Comparison of ENCODE assay signal across 23 cellular contexts in the genomic region with DNA sequence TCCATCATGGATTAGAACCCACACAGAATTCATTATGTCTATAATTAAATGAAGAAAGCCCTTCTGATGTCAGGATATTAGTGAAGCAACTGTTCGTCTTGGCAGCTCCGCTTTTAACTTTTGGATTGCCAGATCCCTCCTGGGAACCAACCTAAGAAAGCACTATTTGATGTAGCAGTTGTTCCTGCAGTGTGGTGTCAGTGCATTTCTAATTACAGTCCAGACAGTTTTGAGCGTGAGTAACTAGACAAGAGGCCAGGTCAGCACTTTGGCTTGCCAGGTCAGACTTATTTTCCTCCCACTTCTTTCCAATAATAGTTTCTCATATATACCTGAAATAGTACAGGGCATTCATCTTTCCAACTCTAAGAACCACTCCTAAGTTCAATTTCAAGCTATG. TPM values are rescaled to one million over a fixed set of nuclear protein-coding genes. Genes with fewer than 3 reads are reported as not detected.
"Had no signal": no experiment of that assay in that cellular context is flagged by ENCODE, and none has a peak within 500 bp of the region (broad histone marks: within the 10 kb centered on the region; RNA-seq: fewer than 3 reads in every experiment).

No MANE protein-coding gene starts in this region.

- H3K27me3 Mint-ChIP-seq: naive thymus-derived CD4-positive, alpha-beta T cell had no signal

- H3K4me3 Mint-ChIP-seq: naive thymus-derived CD4-positive, alpha-beta T cell had no signal

- H3K9me3 ChIP-seq: colonic mucosa, esophagus squamous epithelium, gastroesophageal sphincter, neutrophil, thoracic aorta had no signal

- DNase-seq: colonic mucosa; dermis blood vessel endothelial cell; esophagus squamous epithelium; foreskin fibroblast; left colon; mesendoderm; naive thymus-derived CD4-positive, alpha-beta T cell; posterior cingulate gyrus; stimulated activated naive CD4-positive, alpha-beta T cell; stomach; substantia nigra; trophoblast cell had no signal

- H3K27me3 ChIP-seq: colonic mucosa, esophagus squamous epithelium, gastroesophageal sphincter, hepatocyte, neutrophil, stomach had no signal

- H3K27ac Mint-ChIP-seq: naive thymus-derived CD4-positive, alpha-beta T cell had no signal

- H3K4me1 Mint-ChIP-seq: naive thymus-derived CD4-positive, alpha-beta T cell had no signal

- H3K36me3 ChIP-seq: colonic mucosa, esophagus squamous epithelium, gastroesophageal sphincter, neutrophil, stomach, thoracic aorta had no signal

- H3K4me3 ChIP-seq: colonic mucosa, esophagus squamous epithelium, gastroesophageal sphincter, hepatocyte, skin epidermis, stomach, thoracic aorta had no signal

- H3K4me1 ChIP-seq: colonic mucosa, esophagus squamous epithelium had no signal

- H3K27ac ChIP-seq: colonic mucosa, esophagus squamous epithelium, gastroesophageal sphincter, hepatocyte, neutrophil, skin epidermis, stomach, thoracic aorta had no signal

- ATAC-seq: gastroesophageal sphincter; left colon; naive thymus-derived CD4-positive, alpha-beta T cell; sciatic nerve had no signal

- H3K36me3 Mint-ChIP-seq: naive thymus-derived CD4-positive, alpha-beta T cell had no signal

RNA-seq across cellular contexts. Expression of gene NRXN1, which starts 13.8 kb away (rescaled TPM):
- total RNA-seq: dermis blood vessel endothelial cell, epithelial cell of proximal tubule, kidney epithelial cell, lung microvascular endothelial cell, osteoblast, pulmonary artery endothelial cell had no signal
- polyA plus RNA-seq: naive thymus-derived CD4-positive, alpha-beta T cell had no signal
